ENCODE assay signal across 8 cellular contexts in genomic region chr13:20525144-20525600, GRCh38. TPM values are rescaled to one million over a fixed set of nuclear protein-coding genes. Genes with fewer than 3 reads are reported as not detected.
DNase-seq lines count a peak whose midpoint lies in the region; ATAC-seq and TF ChIP-seq lines count a peak whose summit lies in the region.

No MANE protein-coding gene starts in this region.

- DNase-seq in RWPE2 (ENCODE audit: low spot score) (no peak), cerebellum (ENCODE audit: low spot score) (peak; percentile 27), HCEC 1CT (no peak)
- peak; percentile 49 for DNase-seq in stimulated activated CD4-positive, alpha-beta T cell treated with anti-CD3 and anti-CD28 coated beads, Interleukin-15, amount 100 ng/mL, for 24 hours
- no peak for DNase-seq in activated CD4-positive, CD25-positive, alpha-beta regulatory T cell treated with anti-CD3 and anti-CD28 coated beads, Interleukin-2, amount 50 U/mL, for 72 hours

- ATAC-seq in GM18498 (IDR thresholded peaks at IDR 0.05; ENCODE audit: unreplicated experiment) (peak; percentile 28), HG02642 (IDR thresholded peaks at IDR 0.05; ENCODE audit: poor library complexity, unreplicated experiment) (peak; percentile 19), RWPE2 (ENCODE audit: low read depth) (peak; percentile 7; the same call in 1 of the 3 replicates)

- no peaks in the 10 kb centered on the region for H3K4me1 ChIP-seq in RWPE2 (ENCODE audit: insufficient read depth, poor library complexity, severe bottlenecking)

- H3K27ac ChIP-seq in RWPE2 (ENCODE audit: poor library complexity, severe bottlenecking) = peak overlapping the region; percentile 48
- peak overlapping the region; percentile 94 for H3K27ac ChIP-seq in layer of hippocampus (ENCODE audit: low read depth, low read length)

- H3K36me3 ChIP-seq in RWPE2 (ENCODE audit: low read depth) = no peaks in the 10 kb centered on the region

- no peak for TF ChIP-seq CTCF in RWPE2 (IDR thresholded peaks at IDR 0.05; ENCODE audit: poor library complexity, severe bottlenecking)

- H3K9me3 ChIP-seq in RWPE2 (ENCODE audit: severe bottlenecking) = no peaks in the 10 kb centered on the region

- no peaks in the 10 kb centered on the region for H3K27me3 ChIP-seq in RWPE2 (ENCODE audit: insufficient read depth, poor library complexity, severe bottlenecking)
- H3K27me3 ChIP-seq in layer of hippocampus (ENCODE audit: control insufficient read depth, insufficient read depth, low read length) = no peaks in the 10 kb centered on the region

- H3K4me3 ChIP-seq in RWPE2 (ENCODE audit: severe bottlenecking) = peak overlapping the region; percentile 87

RNA-seq across cellular contexts. Expression of gene CRYL1, which starts 0.5 kb away (rescaled TPM):
- 14.9 TPM for total RNA-seq in cerebellum

RNA-seq across cellular contexts. Expression of gene IFT88, which starts 41.8 kb away (rescaled TPM):
- total RNA-seq in cerebellum = 30.2 TPM

Comparison
In these comparisons a context has a peak if more than half of its experiments do, and no peak if none do; other contexts are left out.
1. DNase-seq: peak in cerebellum (single experiment) and stimulated activated CD4-positive, alpha-beta T cell treated with anti-CD3 and anti-CD28 coated beads, Interleukin-15, amount 100 ng/mL, for 24 hours (single experiment); none in RWPE2 (single experiment), HCEC 1CT (single experiment) and activated CD4-positive, CD25-positive, alpha-beta regulatory T cell treated with anti-CD3 and anti-CD28 coated beads, Interleukin-2, amount 50 U/mL, for 72 hours (single experiment).
2. Peak in every context shown above with its lines, with median percentiles within 50 percentile points of each other: ATAC-seq.